ENCODE assay signal across 17 cellular contexts in the genomic region with DNA sequence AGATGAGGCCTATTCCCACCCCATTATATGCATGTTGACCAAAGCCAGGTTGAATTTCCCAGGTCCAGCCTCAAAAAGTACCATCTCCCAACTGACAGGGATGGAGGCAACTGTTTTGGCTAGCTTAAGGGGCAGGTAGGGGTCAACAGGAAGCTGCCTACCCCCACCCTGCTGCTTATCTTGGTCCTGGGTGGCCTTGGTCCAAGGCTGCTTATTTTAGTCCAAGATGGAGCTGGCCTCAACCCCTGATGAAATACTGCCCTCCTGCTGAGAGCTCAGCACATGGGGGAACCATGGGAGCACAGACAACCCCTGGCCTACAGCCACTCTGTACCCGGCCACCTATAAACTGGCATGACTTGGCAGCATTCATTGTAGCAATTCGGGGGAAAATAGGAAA.
"Had no signal": no experiment of that assay in that cellular context is flagged by ENCODE, and none has a peak within 500 bp of the region (broad histone marks: within the 10 kb centered on the region; RNA-seq: fewer than 3 reads in every experiment).

No MANE protein-coding gene starts in this region.

- H3K4me1 ChIP-seq: body of pancreas, lower lobe of right lung, psoas muscle, right lobe of liver, tibial artery had no signal

- H3K27ac ChIP-seq: lower lobe of right lung, psoas muscle, right lobe of liver, SK-N-MC, tibial artery had no signal

- H3K4me3 ChIP-seq: body of pancreas, lower lobe of right lung, psoas muscle, right lobe of liver, SK-N-MC, tibial artery had no signal

- H3K9me3 ChIP-seq: body of pancreas, lower lobe of right lung, psoas muscle, right lobe of liver, tibial artery had no signal

- DNase-seq: activated CD4-positive, alpha-beta T cell treated with anti-CD3 and anti-CD28 coated beads, Interleukin-2, amount 50 U/mL, for 4 hours; activated CD4-positive, CD25-positive, alpha-beta regulatory T cell treated with anti-CD3 and anti-CD28 coated beads, Interleukin-2, amount 50 U/mL, for 72 hours; activated CD8-positive, alpha-beta memory T cell treated with anti-CD3 and anti-CD28 coated beads, Interleukin-2, amount 50 U/mL, for 4 hours; activated naive CD4-positive, alpha-beta T cell treated with anti-CD3 and anti-CD28 coated beads, Interleukin-2, amount 50 U/mL, for 16 hours; amniotic stem cell; body of pancreas; central memory CD4-positive, alpha-beta T cell; erythroblast; left cardiac atrium; lower lobe of right lung; naive thymus-derived CD4-positive, alpha-beta T cell; psoas muscle; right lobe of liver had no signal

- ATAC-seq: left cardiac atrium, lower lobe of right lung, right lobe of liver had no signal

- H3K27ac Mint-ChIP-seq: dendritic cell treated with granulocyte-macrophage colony-stimulating factor and Interleukin-4, amounts not matched to agents 40 ng/mL and 50 ng/mL, for 4 days had no signal

- H3K36me3 Mint-ChIP-seq: immature natural killer cell; naive thymus-derived CD4-positive, alpha-beta T cell had no signal

- H3K36me3 ChIP-seq: lower lobe of right lung, right lobe of liver, tibial artery had no signal

- H3K27me3 ChIP-seq: body of pancreas, right lobe of liver had no signal

- H3K4me3 Mint-ChIP-seq: dendritic cell treated with granulocyte-macrophage colony-stimulating factor and Interleukin-4, amounts not matched to agents 40 ng/mL and 50 ng/mL, for 4 days had no signal

- H3K9me3 Mint-ChIP-seq: dendritic cell treated with granulocyte-macrophage colony-stimulating factor and Interleukin-4, amounts not matched to agents 40 ng/mL and 50 ng/mL, for 4 days; immature natural killer cell had no signal
